14 cellular contexts compared by ENCODE assay signal in the genomic region with DNA sequence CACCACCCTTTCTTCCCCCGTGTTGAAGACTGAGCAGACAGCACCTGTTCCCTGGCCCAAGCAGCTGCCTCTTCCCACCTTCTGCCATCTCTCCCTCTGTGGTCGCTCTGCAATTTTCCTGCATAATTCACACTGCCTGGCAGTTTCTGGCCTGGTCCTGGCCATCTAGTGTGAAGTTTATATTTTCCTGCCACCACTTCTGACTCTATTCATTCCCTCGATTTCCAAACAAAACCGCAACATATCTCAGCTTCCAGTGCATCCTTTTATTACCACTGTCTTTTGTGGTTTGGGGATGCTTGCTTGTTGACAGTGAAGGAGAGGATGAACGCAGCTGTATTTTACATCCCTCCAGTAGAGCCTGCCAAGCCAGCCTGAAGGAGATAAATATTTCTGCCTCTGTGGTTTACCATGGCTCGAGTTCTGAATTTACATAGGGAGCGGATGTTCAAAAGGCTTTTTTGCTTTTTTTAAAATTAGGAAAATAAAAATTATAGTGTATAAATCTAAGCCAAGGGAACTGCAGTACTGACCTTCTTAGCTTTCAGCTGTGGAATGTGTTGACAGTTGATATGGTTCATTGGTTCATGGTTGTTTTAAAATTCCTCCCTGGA.
DNase-seq lines count a peak whose midpoint lies in the region; ATAC-seq and TF ChIP-seq lines count a peak whose summit lies in the region.
"Had no signal": no experiment of that assay in that cellular context is flagged by ENCODE, and none has a peak within 500 bp of the region (broad histone marks: within the 10 kb centered on the region; RNA-seq: fewer than 3 reads in every experiment).

No MANE protein-coding gene starts in this region.

- H3K79me2 ChIP-seq in GM23338 (replicated peaks; ENCODE audit: insufficient read depth), result no peaks in the 10 kb centered on the region

- H3K36me3 Mint-ChIP-seq in GM23338 (ENCODE audit: low read depth), result no peaks in the 10 kb centered on the region
- no peaks in the 10 kb centered on the region for H3K36me3 Mint-ChIP-seq in brain

- H3K9me3 ChIP-seq in stomach smooth muscle (ENCODE audit: control insufficient read depth in 2 of 2, low read length in 2 of 2), result peaks cover 3 to 6% of the 10 kb centered on the region in 2 donors

- no peaks in the 10 kb centered on the region for H4K20me1 ChIP-seq in GM23338 (replicated peaks; ENCODE audit: insufficient read depth)

- TF ChIP-seq CTCF in GM23338 (conservative IDR thresholded peaks at IDR 0.05; ENCODE audit: low read depth in 2 of 2) (no peak), brain (conservative IDR thresholded peaks at IDR 0.05) (no peak)

- H3K4me1 Mint-ChIP-seq in GM23338, result no peaks in the 10 kb centered on the region; the same call in 2 of the 3 replicates
- H3K4me1 Mint-ChIP-seq in brain, result peaks cover 5% of the 10 kb centered on the region

- H3K9me2 ChIP-seq in GM23338 (ENCODE audit: insufficient read depth), result no peaks in the 10 kb centered on the region

- no peaks in the 10 kb centered on the region for H3F3A ChIP-seq in GM23338 (replicated peaks; ENCODE audit: low read depth)

- DNase-seq in GM23338 (ENCODE audit: low spot score) (no peak), kidney glomerular epithelial cell (lab: John Stamatoyannopoulos, UW) (peak; percentile 85), erythroblast (lab: John Stamatoyannopoulos, UW) (no peak), CD1c-positive myeloid dendritic cell (ENCODE audit: extremely low spot score) (no peak)
- DNase-seq: activated T-cell treated with anti-CD3 and anti-CD28 coated beads, Interleukin-2, amount 50 U/mL, for 1 hour; brain microvascular endothelial cell; Calu3; midbrain; NCI-H187 treated with DMSO at 0.1 percent for 48 hours; OCI-M1 had no signal

- H3K4me3 Mint-ChIP-seq in GM23338 (no peak overlapping the region), brain (peak overlapping the region in 1 of 5 experiments; percentile 5)

- 0 out of 2 replicates have a peak overlapping the region, but pooled peaks have one; percentile 23 for H2AFZ ChIP-seq in GM23338

- H3K27me3 ChIP-seq in GM23338 (ENCODE audit: insufficient read depth) (no peaks in the 10 kb centered on the region), stomach smooth muscle (ENCODE audit: control insufficient read depth in 1 of 2, insufficient read depth in 2 of 2, low read length in 2 of 2) (no peaks in the 10 kb centered on the region)
- H3K27me3 ChIP-seq: brain microvascular endothelial cell had no signal

- ATAC-seq in GM23338, result no peak
- no peak for ATAC-seq in GM21515 (IDR thresholded peaks at IDR 0.05; ENCODE audit: unreplicated experiment)
- no peak for ATAC-seq in esophagus mucosa

- H3K4me1 ChIP-seq in GM23338 (ENCODE audit: insufficient read depth) (no peaks in the 10 kb centered on the region), stomach smooth muscle (ENCODE audit: control insufficient read depth, insufficient read depth, low read length) (peaks cover 16% of the 10 kb centered on the region)

- H3K4me2 ChIP-seq in GM23338, result no peak overlapping the region

- H3K27me3 Mint-ChIP-seq in GM23338 (ENCODE audit: insufficient read depth, low read depth, poor library complexity), result peaks cover 1% of the 10 kb centered on the region
- H3K27me3 Mint-ChIP-seq in brain, result peaks cover 4% of the 10 kb centered on the region

- H3K27ac Mint-ChIP-seq in GM23338, result no peak overlapping the region
- H3K27ac Mint-ChIP-seq in brain, result peak overlapping the region in 3 of 5 experiments; percentile 14 to 63 (median 40)

- H3K9me3 Mint-ChIP-seq in GM23338, result peaks cover 7% of the 10 kb centered on the region; the same call in 2 of the 3 replicates
- H3K9me3 Mint-ChIP-seq in brain, result peaks cover 0 to 8% (median 4%) of the 10 kb centered on the region in 5 experiments

- no peak for TF ChIP-seq POLR2A in erythroblast (IDR thresholded peaks at IDR 0.05; ENCODE audit: low read length)

- H3K36me3 ChIP-seq in GM23338 (ENCODE audit: insufficient read depth) (0 out of 2 replicates have a peak, but pooled peaks cover 4% of the 10 kb centered on the region), stomach smooth muscle (ENCODE audit: control insufficient read depth in 2 of 2, insufficient read depth in 2 of 2, low read length in 2 of 2) (peaks cover 11 to 15% of the 10 kb centered on the region in 2 donors)
- H3K36me3 ChIP-seq: brain microvascular endothelial cell had no signal

- no peak overlapping the region for H3K9ac ChIP-seq in stomach smooth muscle (ENCODE audit: low read length in 2 of 2)

- no peak overlapping the region for H3K4me3 ChIP-seq in GM23338
- H3K4me3 ChIP-seq in stomach smooth muscle (ENCODE audit: low read length in 2 of 2), result no peak overlapping the region

- H3K27ac ChIP-seq in GM23338 (ENCODE audit: low read depth), result no peak overlapping the region
- peak overlapping the region; percentile 66 for H3K27ac ChIP-seq in stomach smooth muscle (ENCODE audit: low read length)
- H3K27ac ChIP-seq: brain microvascular endothelial cell had no signal

TF ChIP-seq in GM23338, 12 proteins besides CTCF, POLR2A, EP300 and RAD21 (continues in another document):
- TF ChIP-seq CREB1 (CRISPR knock-in tag; IDR thresholded peaks at IDR 0.05; ENCODE audit: low read depth) (no peak), ZNF114 (CRISPR knock-in tag; IDR thresholded peaks at IDR 0.05) (no peak), POLR2AphosphoS5 (IDR thresholded peaks at IDR 0.05; ENCODE audit: low read depth) (no peak), ZNF331 (CRISPR knock-in tag; IDR thresholded peaks at IDR 0.05; ENCODE audit: low read depth) (no peak), REST (IDR thresholded peaks at IDR 0.05; ENCODE audit: unreplicated experiment) (no peak), EZH2phosphoT487 (IDR thresholded peaks at IDR 0.05; ENCODE audit: unreplicated experiment) (no peak)
